In genomic region chr5:174352681-174353080, GRCh38 we compare ENCODE assay signal across 8 cellular contexts.
"Had no signal": no experiment of that assay in that cellular context is flagged by ENCODE, and none has a peak within 500 bp of the region (broad histone marks: within the 10 kb centered on the region; RNA-seq: fewer than 3 reads in every experiment).

No MANE protein-coding gene starts in this region.

- DNase-seq: GM23248, GOT3, H7, IMR-90, KG1 had no signal

- H3K27ac ChIP-seq: GM23248 had no signal

- H3K9me3 ChIP-seq: HAP-1 had no signal

- H3K4me3 ChIP-seq: GM23248, HAP-1, K562 had no signal

- ATAC-seq: HCT116, K562 had no signal

- H3K36me3 ChIP-seq: HAP-1 had no signal

- H2AFZ ChIP-seq: GM23248 had no signal

- H3K4me1 ChIP-seq: HAP-1 had no signal

- H3K9ac ChIP-seq: GM23248 had no signal
